In genomic region chr17:18387583-18387982, GRCh38 we compare ENCODE assay signal across 7 cellular contexts. TPM values are rescaled to one million over a fixed set of nuclear protein-coding genes. Genes with fewer than 3 reads are reported as not detected.
"Had no signal": no experiment of that assay in that cellular context is flagged by ENCODE, and none has a peak within 500 bp of the region (broad histone marks: within the 10 kb centered on the region; RNA-seq: fewer than 3 reads in every experiment).

No MANE protein-coding gene starts in this region.

RNA-seq across cellular contexts. Expression of gene EVPLL, which starts 10.0 kb away (rescaled TPM):
- total RNA-seq: OCI-LY7, Right ventricle myocardium inferior, Right ventricle myocardium superior, RPMI7951, SJCRH30, SJSA1, SK-MEL-5 had no signal
